Comparison of ENCODE assay signal across 1 cellular context in genomic region chr19:40348125-40348913, GRCh38.
A peak's percentile ranks its signal among the peaks of the same experiment; 100 is the strongest.
TF ChIP-seq lines count a peak whose summit lies in the region.

Gene C19orf47, minus strand, starts transcription at chr19:40348397. Its CDS starts 6,540 bp downstream, at chr19:40341857.
A gene with protein sequence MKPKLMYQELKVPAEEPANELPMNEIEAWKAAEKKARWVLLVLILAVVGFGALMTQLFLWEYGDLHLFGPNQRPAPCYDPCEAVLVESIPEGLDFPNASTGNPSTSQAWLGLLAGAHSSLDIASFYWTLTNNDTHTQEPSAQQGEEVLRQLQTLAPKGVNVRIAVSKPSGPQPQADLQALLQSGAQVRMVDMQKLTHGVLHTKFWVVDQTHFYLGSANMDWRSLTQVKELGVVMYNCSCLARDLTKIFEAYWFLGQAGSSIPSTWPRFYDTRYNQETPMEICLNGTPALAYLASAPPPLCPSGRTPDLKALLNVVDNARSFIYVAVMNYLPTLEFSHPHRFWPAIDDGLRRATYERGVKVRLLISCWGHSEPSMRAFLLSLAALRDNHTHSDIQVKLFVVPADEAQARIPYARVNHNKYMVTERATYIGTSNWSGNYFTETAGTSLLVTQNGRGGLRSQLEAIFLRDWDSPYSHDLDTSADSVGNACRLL (plus strand): TSS chr19:40348695. CDS start chr19:40366484, 17,789 bp downstream.

TF ChIP-seq in HepG2, 621 proteins besides CTCF, POLR2A, EP300 and RAD21 (continued from another document and continues in another):
- no peak for TF ChIP-seq CHD4 (IDR thresholded peaks at IDR 0.05; ENCODE audit: borderline replicate concordance, low read length)
- TF ChIP-seq PCBP1 (IDR thresholded peaks at IDR 0.05; ENCODE audit: borderline replicate concordance, low read depth, low read length), result no peak
- no peak for TF ChIP-seq ZNF446 (CRISPR knock-in tag; IDR thresholded peaks at IDR 0.05)
- peak; percentile 62 for TF ChIP-seq RXRA (CRISPR knock-in tag; IDR thresholded peaks at IDR 0.05)
- TF ChIP-seq FOXJ3 (CRISPR knock-in tag; IDR thresholded peaks at IDR 0.05; ENCODE audit: borderline replicate concordance), result no peak
- TF ChIP-seq ZNF746 (CRISPR knock-in tag; IDR thresholded peaks at IDR 0.05), result no peak
- TF ChIP-seq, protein P1, sequence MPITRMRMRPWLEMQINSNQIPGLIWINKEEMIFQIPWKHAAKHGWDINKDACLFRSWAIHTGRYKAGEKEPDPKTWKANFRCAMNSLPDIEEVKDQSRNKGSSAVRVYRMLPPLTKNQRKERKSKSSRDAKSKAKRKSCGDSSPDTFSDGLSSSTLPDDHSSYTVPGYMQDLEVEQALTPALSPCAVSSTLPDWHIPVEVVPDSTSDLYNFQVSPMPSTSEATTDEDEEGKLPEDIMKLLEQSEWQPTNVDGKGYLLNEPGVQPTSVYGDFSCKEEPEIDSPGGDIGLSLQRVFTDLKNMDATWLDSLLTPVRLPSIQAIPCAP (CRISPR knock-in tag; IDR thresholded peaks at IDR 0.05; ENCODE audit: low read depth), result no peak
- TF ChIP-seq ATF7 (IDR thresholded peaks at IDR 0.05), result no peak
- TF ChIP-seq ATF7 (CRISPR knock-in tag; IDR thresholded peaks at IDR 0.05), result 0 out of 2 replicates have a peak, but pooled peaks have one; percentile 33
- no peak for TF ChIP-seq TEF (CRISPR knock-in tag; IDR thresholded peaks at IDR 0.05)
- TF ChIP-seq ZNF143 (CRISPR knock-in tag; IDR thresholded peaks at IDR 0.05), result peak; percentile 64; the same call in 1 of the 2 replicates
- no peak for TF ChIP-seq ZNF549 (CRISPR knock-in tag; IDR thresholded peaks at IDR 0.05)
- TF ChIP-seq ZNF788 (CRISPR knock-in tag; IDR thresholded peaks at IDR 0.05; ENCODE audit: borderline replicate concordance), result peak; percentile 83
- no peak for TF ChIP-seq EEA1 (CRISPR knock-in tag; IDR thresholded peaks at IDR 0.05; ENCODE audit: borderline replicate concordance)
- TF ChIP-seq MIER3 (CRISPR knock-in tag; IDR thresholded peaks at IDR 0.05; ENCODE audit: borderline replicate concordance), result peak; percentile 81; the same call in 1 of the 2 replicates
- TF ChIP-seq HNRNPL (IDR thresholded peaks at IDR 0.05; ENCODE audit: low read depth, low read length), result no peak
- no peak for TF ChIP-seq ZFP36L1 (CRISPR knock-in tag; IDR thresholded peaks at IDR 0.05)
- TF ChIP-seq SALL2 (CRISPR knock-in tag; IDR thresholded peaks at IDR 0.05), result peak; percentile 79
- TF ChIP-seq ZNF841 (CRISPR knock-in tag; IDR thresholded peaks at IDR 0.05; ENCODE audit: borderline replicate concordance), result no peak
- no peak for TF ChIP-seq TCF7L2 (IDR thresholded peaks at IDR 0.05; ENCODE audit: low read depth, low read length)
- no peak for TF ChIP-seq ZNF562 (CRISPR knock-in tag; IDR thresholded peaks at IDR 0.05; ENCODE audit: borderline replicate concordance)
- TF ChIP-seq NR2F2 (IDR thresholded peaks at IDR 0.05; ENCODE audit: borderline replicate concordance, low read depth), result no peak
- TF ChIP-seq MAFK (conservative IDR thresholded peaks at IDR 0.05 in 1 of 2, IDR thresholded peaks at IDR 0.05 in 1 of 2; ENCODE audit: low read length in 2 of 2), result no peak
- TF ChIP-seq, protein P2, sequence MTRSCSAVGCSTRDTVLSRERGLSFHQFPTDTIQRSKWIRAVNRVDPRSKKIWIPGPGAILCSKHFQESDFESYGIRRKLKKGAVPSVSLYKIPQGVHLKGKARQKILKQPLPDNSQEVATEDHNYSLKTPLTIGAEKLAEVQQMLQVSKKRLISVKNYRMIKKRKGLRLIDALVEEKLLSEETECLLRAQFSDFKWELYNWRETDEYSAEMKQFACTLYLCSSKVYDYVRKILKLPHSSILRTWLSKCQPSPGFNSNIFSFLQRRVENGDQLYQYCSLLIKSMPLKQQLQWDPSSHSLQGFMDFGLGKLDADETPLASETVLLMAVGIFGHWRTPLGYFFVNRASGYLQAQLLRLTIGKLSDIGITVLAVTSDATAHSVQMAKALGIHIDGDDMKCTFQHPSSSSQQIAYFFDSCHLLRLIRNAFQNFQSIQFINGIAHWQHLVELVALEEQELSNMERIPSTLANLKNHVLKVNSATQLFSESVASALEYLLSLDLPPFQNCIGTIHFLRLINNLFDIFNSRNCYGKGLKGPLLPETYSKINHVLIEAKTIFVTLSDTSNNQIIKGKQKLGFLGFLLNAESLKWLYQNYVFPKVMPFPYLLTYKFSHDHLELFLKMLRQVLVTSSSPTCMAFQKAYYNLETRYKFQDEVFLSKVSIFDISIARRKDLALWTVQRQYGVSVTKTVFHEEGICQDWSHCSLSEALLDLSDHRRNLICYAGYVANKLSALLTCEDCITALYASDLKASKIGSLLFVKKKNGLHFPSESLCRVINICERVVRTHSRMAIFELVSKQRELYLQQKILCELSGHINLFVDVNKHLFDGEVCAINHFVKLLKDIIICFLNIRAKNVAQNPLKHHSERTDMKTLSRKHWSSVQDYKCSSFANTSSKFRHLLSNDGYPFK (CRISPR knock-in tag; IDR thresholded peaks at IDR 0.05; ENCODE audit: borderline replicate concordance), result peak; percentile 82; the same call in 1 of the 2 replicates
- TF ChIP-seq TFE3 (CRISPR knock-in tag; IDR thresholded peaks at IDR 0.05), result peak; percentile 97
- TF ChIP-seq ZFP90 (CRISPR knock-in tag; IDR thresholded peaks at IDR 0.05; ENCODE audit: borderline replicate concordance), result peak; percentile 84; the same call in 1 of the 2 replicates
- peak; percentile 92 for TF ChIP-seq POLR2AphosphoS5 (IDR thresholded peaks at IDR 0.05; ENCODE audit: low read depth, low read length)
- no peak for TF ChIP-seq ZNF256 (CRISPR knock-in tag; conservative IDR thresholded peaks at IDR 0.05)
- no peak for TF ChIP-seq MBD4 (IDR thresholded peaks at IDR 0.05; ENCODE audit: borderline replicate concordance, low read length)
- TF ChIP-seq, protein P3, sequence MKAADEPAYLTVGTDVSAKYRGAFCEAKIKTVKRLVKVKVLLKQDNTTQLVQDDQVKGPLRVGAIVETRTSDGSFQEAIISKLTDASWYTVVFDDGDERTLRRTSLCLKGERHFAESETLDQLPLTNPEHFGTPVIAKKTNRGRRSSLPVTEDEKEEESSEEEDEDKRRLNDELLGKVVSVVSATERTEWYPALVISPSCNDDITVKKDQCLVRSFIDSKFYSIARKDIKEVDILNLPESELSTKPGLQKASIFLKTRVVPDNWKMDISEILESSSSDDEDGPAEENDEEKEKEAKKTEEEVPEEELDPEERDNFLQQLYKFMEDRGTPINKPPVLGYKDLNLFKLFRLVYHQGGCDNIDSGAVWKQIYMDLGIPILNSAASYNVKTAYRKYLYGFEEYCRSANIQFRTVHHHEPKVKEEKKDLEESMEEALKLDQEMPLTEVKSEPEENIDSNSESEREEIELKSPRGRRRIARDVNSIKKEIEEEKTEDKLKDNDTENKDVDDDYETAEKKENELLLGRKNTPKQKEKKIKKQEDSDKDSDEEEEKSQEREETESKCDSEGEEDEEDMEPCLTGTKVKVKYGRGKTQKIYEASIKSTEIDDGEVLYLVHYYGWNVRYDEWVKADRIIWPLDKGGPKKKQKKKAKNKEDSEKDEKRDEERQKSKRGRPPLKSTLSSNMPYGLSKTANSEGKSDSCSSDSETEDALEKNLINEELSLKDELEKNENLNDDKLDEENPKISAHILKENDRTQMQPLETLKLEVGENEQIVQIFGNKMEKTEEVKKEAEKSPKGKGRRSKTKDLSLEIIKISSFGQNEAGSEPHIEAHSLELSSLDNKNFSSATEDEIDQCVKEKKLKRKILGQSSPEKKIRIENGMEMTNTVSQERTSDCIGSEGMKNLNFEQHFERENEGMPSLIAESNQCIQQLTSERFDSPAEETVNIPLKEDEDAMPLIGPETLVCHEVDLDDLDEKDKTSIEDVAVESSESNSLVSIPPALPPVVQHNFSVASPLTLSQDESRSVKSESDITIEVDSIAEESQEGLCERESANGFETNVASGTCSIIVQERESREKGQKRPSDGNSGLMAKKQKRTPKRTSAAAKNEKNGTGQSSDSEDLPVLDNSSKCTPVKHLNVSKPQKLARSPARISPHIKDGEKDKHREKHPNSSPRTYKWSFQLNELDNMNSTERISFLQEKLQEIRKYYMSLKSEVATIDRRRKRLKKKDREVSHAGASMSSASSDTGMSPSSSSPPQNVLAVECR (CRISPR knock-in tag; IDR thresholded peaks at IDR 0.05; ENCODE audit: borderline replicate concordance), result peak; percentile 92
- no peak for TF ChIP-seq ZNF772 (CRISPR knock-in tag; IDR thresholded peaks at IDR 0.05)
- TF ChIP-seq GMEB1 (CRISPR knock-in tag; IDR thresholded peaks at IDR 0.05; ENCODE audit: borderline replicate concordance), result peak; percentile 92
- TF ChIP-seq FOXO4 (CRISPR knock-in tag; conservative IDR thresholded peaks at IDR 0.05), result no peak
- peak; percentile 73; the same call in 1 of the 2 replicates for TF ChIP-seq HNRNPUL1 (IDR thresholded peaks at IDR 0.05; ENCODE audit: low read depth, low read length)
- no peak for TF ChIP-seq ZNF782 (CRISPR knock-in tag; IDR thresholded peaks at IDR 0.05; ENCODE audit: borderline replicate concordance)
- TF ChIP-seq HMG20B (CRISPR knock-in tag; conservative IDR thresholded peaks at IDR 0.05), result no peak
- no peak for TF ChIP-seq RELA (CRISPR knock-in tag; IDR thresholded peaks at IDR 0.05)
- TF ChIP-seq NR3C1 (CRISPR knock-in tag; IDR thresholded peaks at IDR 0.05), result no peak
- no peak for TF ChIP-seq ETV6 (CRISPR knock-in tag; conservative IDR thresholded peaks at IDR 0.05)
- TF ChIP-seq MLLT10 (CRISPR knock-in tag; IDR thresholded peaks at IDR 0.05), result no peak
- TF ChIP-seq KDM5B (CRISPR knock-in tag; IDR thresholded peaks at IDR 0.05; ENCODE audit: borderline replicate concordance), result peak; percentile 60; the same call in 1 of the 2 replicates
- TF ChIP-seq ZNF329 (CRISPR knock-in tag; IDR thresholded peaks at IDR 0.05; ENCODE audit: low read depth), result peak; percentile 100
- TF ChIP-seq PCBP2 (optimal IDR thresholded peaks at IDR 0.05; ENCODE audit: low read depth, low read length, poor library complexity, severe bottlenecking), result no peak
- TF ChIP-seq, protein P4, sequence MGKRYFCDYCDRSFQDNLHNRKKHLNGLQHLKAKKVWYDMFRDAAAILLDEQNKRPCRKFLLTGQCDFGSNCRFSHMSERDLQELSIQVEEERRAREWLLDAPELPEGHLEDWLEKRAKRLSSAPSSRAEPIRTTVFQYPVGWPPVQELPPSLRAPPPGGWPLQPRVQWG (CRISPR knock-in tag; IDR thresholded peaks at IDR 0.05; ENCODE audit: borderline replicate concordance, low read depth), result no peak
- TF ChIP-seq JUN (CRISPR knock-in tag; IDR thresholded peaks at IDR 0.05), result 0 out of 2 replicates have a peak, but pooled peaks have one; percentile 29
- no peak for TF ChIP-seq ZEB1 (IDR thresholded peaks at IDR 0.05; ENCODE audit: insufficient replicate concordance, low read depth)
- no peak for TF ChIP-seq STAT5B (CRISPR knock-in tag; IDR thresholded peaks at IDR 0.05)
- TF ChIP-seq REPIN1 (CRISPR knock-in tag; IDR thresholded peaks at IDR 0.05; ENCODE audit: borderline replicate concordance, low read depth), result peak; percentile 56; the same call in 1 of the 2 replicates
